In the genomic region with DNA sequence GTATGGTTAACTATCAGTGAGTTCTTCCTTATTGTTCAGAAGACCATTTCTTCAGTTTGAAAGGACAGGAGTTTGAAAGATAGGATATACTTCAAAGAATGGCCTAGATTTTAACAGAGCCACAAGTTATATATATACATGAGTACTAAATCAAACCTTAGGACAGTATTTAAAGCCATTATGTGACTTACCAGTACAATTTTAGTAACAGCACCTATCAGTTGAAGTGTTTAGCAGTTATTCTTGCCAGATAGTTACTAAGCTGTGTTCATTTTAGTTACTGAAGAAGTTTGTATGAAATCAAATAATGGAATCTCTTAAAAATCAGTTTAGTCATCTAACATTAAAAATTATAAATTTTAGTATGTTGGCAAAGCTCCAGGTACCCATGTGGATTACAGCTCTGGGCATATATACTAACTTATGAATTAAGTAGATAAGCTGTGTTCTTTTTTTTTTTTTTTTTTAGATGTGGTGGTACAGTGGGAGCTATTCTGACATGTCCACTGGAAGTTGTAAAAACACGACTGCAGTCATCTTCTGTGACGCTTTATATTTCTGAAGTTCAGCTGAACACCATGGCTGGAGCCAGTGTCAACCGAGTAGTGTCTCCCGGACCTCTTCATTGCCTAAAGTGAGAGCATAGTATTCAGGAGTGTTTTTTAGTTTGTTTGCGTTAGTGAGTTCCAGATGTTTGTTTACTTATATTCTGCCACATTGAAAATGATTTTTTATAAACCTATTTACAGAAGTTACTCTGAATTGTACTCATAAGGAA, we compare ENCODE assay signal across 19 cellular contexts. TPM values are rescaled to one million over a fixed set of nuclear protein-coding genes. Genes with fewer than 3 reads are reported as not detected.
A peak's percentile ranks its signal among the peaks of the same experiment; 100 is the strongest.
DNase-seq lines count a peak whose midpoint lies in the region; ATAC-seq and TF ChIP-seq lines count a peak whose summit lies in the region.
"Had no signal": no experiment of that assay in that cellular context is flagged by ENCODE, and none has a peak within 500 bp of the region (broad histone marks: within the 10 kb centered on the region; RNA-seq: fewer than 3 reads in every experiment).

No MANE protein-coding gene starts in this region.

- H3K27ac ChIP-seq in HEK293 (ENCODE audit: extremely low read depth, low read depth, low read length) = no peak overlapping the region
- peak overlapping the region; percentile 1; the same call in 1 of the 2 replicates for H3K27ac ChIP-seq in Panc1 (ENCODE audit: low read length)
- peak overlapping the region; percentile 72 for H3K27ac ChIP-seq in right cardiac atrium (ENCODE audit: low read length)
- H3K27ac ChIP-seq: GM23248 had no signal

- no peak for TF ChIP-seq POLR2A in erythroblast (IDR thresholded peaks at IDR 0.05; ENCODE audit: low read length)

- POLR2A ChIA-PET in HEK293 (lab: Yijun Ruan, JAX) = interaction anchor here (1.7 kb wide), 1 partner anchor 10 kb away, joined by 4 read pairs; no protein-coding TSS in a partner anchor
- POLR2A ChIA-PET in Panc1 (lab: Charles Lee) = no interaction called here

- H3K9me3 ChIP-seq in HEK293 (ENCODE audit: control insufficient read depth, insufficient read depth, low read depth, low read length) = no peaks in the 10 kb centered on the region
- H3K9me3 ChIP-seq in Panc1 (ENCODE audit: control insufficient read depth, insufficient read depth, low read depth, low read length) = no peaks in the 10 kb centered on the region
- no peaks in the 10 kb centered on the region for H3K9me3 ChIP-seq in right cardiac atrium (ENCODE audit: control insufficient read depth, low read length)
- H3K9me3 ChIP-seq: BE2C had no signal

- H3K36me3 ChIP-seq in HEK293 (ENCODE audit: control insufficient read depth in 2 of 2, insufficient read depth in 1 of 2, low read length in 2 of 2) (peaks cover 0 to 11% of the 10 kb centered on the region in 2 experiments), Panc1 (ENCODE audit: control insufficient read depth, insufficient read depth, low read length) (no peaks in the 10 kb centered on the region; the same call in none of the 2 replicates)

- ATAC-seq in Panc1 = no peak
- peak; percentile 29 to 56 for ATAC-seq in right cardiac atrium
- ATAC-seq: GM12878 had no signal

- intact Hi-C loops in Panc1 (cut with micrococcal nuclease; ENCODE audit: unreplicated experiment) (no loop called here), right cardiac atrium (cut with DNase I) (no loop called here)

- TF ChIP-seq CTCF in HEK293 (tag by site-specific recombination; IDR thresholded peaks at IDR 0.05) (no peak), Panc1 (IDR thresholded peaks at IDR 0.05) (no peak), progenitor cell of endocrine pancreas (IDR thresholded peaks at IDR 0.05; ENCODE audit: unreplicated experiment) (no peak)

- 58% methylated on average over 5 of the region's 5 CpGs for WGBS in right cardiac atrium

- DNase-seq in Panc1 (ENCODE audit: low read depth, low spot score) (no peak), right cardiac atrium (no peak), progenitor cell of endocrine pancreas (ENCODE audit: low spot score, unreplicated experiment) (no peak), erythroblast (lab: John Stamatoyannopoulos, UW) (no peak), NCI-H1048 (lab: John Stamatoyannopoulos, UW) (no peak)
- DNase-seq in stimulated activated CD4-positive, alpha-beta T cell treated with anti-CD3 and anti-CD28 coated beads, Interleukin-1b, Interleukin-23, amount 100 ng/mL, for 48 hours = no peak
- DNase-seq in activated CD4-positive, alpha-beta T cell treated with anti-CD3 and anti-CD28 coated beads, Interleukin-2, amount 50 U/mL, for 1 hour = no peak
- DNase-seq: BE2C; CD4-positive, alpha-beta memory T cell; GDM1; GM23248; HCEC 1CT; KBM-7; NCI-H1436 treated with DMSO at 0.1 percent for 48 hours; NCI-H2081; NCI-H510A; SIG-M5 had no signal

- peaks cover 3% of the 10 kb centered on the region for H3K9me3 Mint-ChIP-seq in progenitor cell of endocrine pancreas (ENCODE audit: low read depth)
- H3K9me3 Mint-ChIP-seq: CD4-positive, alpha-beta memory T cell had no signal

- no peak overlapping the region for H3K4me3 Mint-ChIP-seq in progenitor cell of endocrine pancreas (ENCODE audit: low read depth)
- H3K4me3 Mint-ChIP-seq: CD4-positive, alpha-beta memory T cell had no signal

- H3K4me1 ChIP-seq in HEK293 (ENCODE audit: control insufficient read depth, insufficient read depth, low read length) (peaks cover 22% of the 10 kb centered on the region), Panc1 (ENCODE audit: control insufficient read depth, insufficient read depth, low read length) (peaks cover 34% of the 10 kb centered on the region), right cardiac atrium (ENCODE audit: control insufficient read depth, insufficient read depth, low read length) (peaks cover 2% of the 10 kb centered on the region)
- H3K4me1 ChIP-seq: BE2C had no signal

- no peaks in the 10 kb centered on the region for H3K27me3 ChIP-seq in Panc1 (ENCODE audit: control insufficient read depth, insufficient read depth, low read length)
- no peaks in the 10 kb centered on the region for H3K27me3 ChIP-seq in right cardiac atrium (ENCODE audit: control insufficient read depth, insufficient read depth)
- H3K27me3 ChIP-seq: BE2C had no signal

- no TSS peak for BruUV-seq in Panc1 (replicated peaks; lab: Mats Ljungman, UMichigan)

- H3K27me3 Mint-ChIP-seq in progenitor cell of endocrine pancreas = no peaks in the 10 kb centered on the region
- H3K27me3 Mint-ChIP-seq: CD4-positive, alpha-beta memory T cell had no signal

- H3K4me3 ChIP-seq in HEK293 (ENCODE audit: low read depth, low read length) (no peak overlapping the region), Panc1 (ENCODE audit: low read depth in 2 of 2, low read length in 2 of 2) (no peak overlapping the region), right cardiac atrium (ENCODE audit: low read length) (no peak overlapping the region)
- H3K4me3 ChIP-seq: GM12878, GM23248 had no signal

- peaks cover 46% of the 10 kb centered on the region for H3K4me1 Mint-ChIP-seq in progenitor cell of endocrine pancreas (ENCODE audit: low read depth)

- CTCF ChIA-PET in HEK293 (lab: Yijun Ruan, JAX) (interaction anchor here (1.1 to 1.2 kb wide), 3 partner anchors 15 to 58 kb away, joined by 3 to 7 read pairs (median 4); no protein-coding TSS in a partner anchor), Panc1 (lab: Charles Lee) (no interaction called here)

- H3K36me3 Mint-ChIP-seq in progenitor cell of endocrine pancreas (ENCODE audit: insufficient read depth) = peaks cover 18% of the 10 kb centered on the region

- peak overlapping the region; percentile 62 for H3K27ac Mint-ChIP-seq in progenitor cell of endocrine pancreas
- H3K27ac Mint-ChIP-seq: CD4-positive, alpha-beta memory T cell had no signal

- in situ Hi-C loops in Panc1 (cut with HindIII; ENCODE audit: low pct_unique_long_range_greater_than_20kb, low sequenced_read_pairs) = no loop called here

TF ChIP-seq in HEK293, 187 proteins besides CTCF, POLR2A, EP300 and RAD21:
- TF ChIP-seq ZNF776 (tag by site-specific recombination; IDR thresholded peaks at IDR 0.05; ENCODE audit: borderline replicate concordance) = no peak
- TF ChIP-seq ZNF10 (tag by site-specific recombination; IDR thresholded peaks at IDR 0.05) = peak; percentile 79; the same call in 1 of the 2 replicates
- TF ChIP-seq KLF16 (tag by site-specific recombination; IDR thresholded peaks at IDR 0.05) = no peak

RNA-seq across cellular contexts. Expression of a gene that starts 14.6 kb away (rescaled TPM):
- 69.5 TPM for total RNA-seq in Panc1 (2021; ENCODE audit: unreplicated experiment)
- 28.8 TPM for polyA plus RNA-seq in Panc1 (2012; ENCODE audit: insufficient read length)
- total RNA-seq in right cardiac atrium = 10 to 100 TPM; 60.0 to 75.0 (median 70.4) TPM
- 34.3 TPM for polyA plus RNA-seq in right cardiac atrium
- 130 and 136 TPM in 2 replicates for total RNA-seq in progenitor cell of endocrine pancreas
